In genomic region chr10:62038609-62039190, GRCh38 we compare ENCODE assay signal across 1 cellular context.
TF ChIP-seq lines count a peak whose summit lies in the region.

No MANE protein-coding gene starts in this region.

TF ChIP-seq in K562, 482 proteins besides CTCF, POLR2A, EP300 and RAD21 (continued from another document and continues in another):
- TF ChIP-seq RERE (CRISPR knock-in tag; IDR thresholded peaks at IDR 0.05; ENCODE audit: borderline replicate concordance) (no peak), GATA2 (CRISPR knock-in tag; IDR thresholded peaks at IDR 0.05) (peak; percentile 72), HDAC1 (IDR thresholded peaks at IDR 0.05) (no peak), ZNF232 (CRISPR knock-in tag; IDR thresholded peaks at IDR 0.05) (no peak), SRF (CRISPR knock-in tag; IDR thresholded peaks at IDR 0.05) (peak in 1 of 2 experiments; percentile 87; a peak in 2 of 4 replicates), ZKSCAN3 (CRISPR knock-in tag; IDR thresholded peaks at IDR 0.05) (no peak), FOSL1 (tag; conservative IDR thresholded peaks at IDR 0.05) (peak; percentile 26; the same call in 1 of the 2 replicates), KDM4B (IDR thresholded peaks at IDR 0.05; ENCODE audit: borderline replicate concordance in 2 of 2, low read depth in 1 of 2) (no peak), HOMEZ (CRISPR knock-in tag; IDR thresholded peaks at IDR 0.05) (no peak), MAZ (CRISPR knock-in tag; conservative IDR thresholded peaks at IDR 0.05 in 1 of 2, IDR thresholded peaks at IDR 0.05 in 1 of 2) (peak in 1 of 2 experiments; percentile 55; a peak in 1 of 4 replicates), EGR1 (conservative IDR thresholded peaks at IDR 0.05) (no peak), FOXP1 (CRISPR knock-in tag; IDR thresholded peaks at IDR 0.05) (no peak), STAT6 (CRISPR knock-in tag; IDR thresholded peaks at IDR 0.05) (no peak), ZNF134 (CRISPR knock-in tag; conservative IDR thresholded peaks at IDR 0.05) (no peak), HNRNPLL (IDR thresholded peaks at IDR 0.05; ENCODE audit: low read depth, low read length, poor library complexity, severe bottlenecking) (no peak), GABPB1 (CRISPR knock-in tag; IDR thresholded peaks at IDR 0.05) (no peak), ATF4 (CRISPR knock-in tag; IDR thresholded peaks at IDR 0.05) (0 out of 2 replicates have a peak, but pooled peaks have one; percentile 10), SMC3 (conservative IDR thresholded peaks at IDR 0.05; ENCODE audit: insufficient read depth, low read depth, low read length) (peak; percentile 75), SPI1 (IDR thresholded peaks at IDR 0.05; ENCODE audit: borderline replicate concordance, low read depth, low read length) (no peak), GTF2F1 (IDR thresholded peaks at IDR 0.05; ENCODE audit: low read depth, low read length) (no peak), RBM22 (IDR thresholded peaks at IDR 0.05; ENCODE audit: low read depth, low read length, poor library complexity, severe bottlenecking) (no peak), ZNF324 (CRISPR knock-in tag; IDR thresholded peaks at IDR 0.05) (no peak), ZBTB8A (IDR thresholded peaks at IDR 0.05; ENCODE audit: partially characterized antibody) (no peak), JUNB (CRISPR knock-in tag; conservative IDR thresholded peaks at IDR 0.05) (no peak), ZNF384 (IDR thresholded peaks at IDR 0.05; ENCODE audit: low read depth, low read length) (peak; percentile 26; the same call in 1 of the 2 replicates), NCOA4 (IDR thresholded peaks at IDR 0.05; ENCODE audit: partially characterized antibody) (no peak), ARID2 (IDR thresholded peaks at IDR 0.05) (0 out of 2 replicates have a peak, but pooled peaks have one; percentile 49), SOX6 (IDR thresholded peaks at IDR 0.05) (peak; percentile 32; the same call in 1 of the 2 replicates), HDAC8 (tag; IDR thresholded peaks at IDR 0.05) (no peak), AFF1 (IDR thresholded peaks at IDR 0.05; ENCODE audit: low read depth in 1 of 2, partially characterized antibody in 2 of 2) (no peak), DEAF1 (CRISPR knock-in tag; IDR thresholded peaks at IDR 0.05) (peak; percentile 57), ZBTB2 (IDR thresholded peaks at IDR 0.05) (no peak), BRD9 (IDR thresholded peaks at IDR 0.05; ENCODE audit: low read depth, partially characterized antibody) (no peak), PHF21A (IDR thresholded peaks at IDR 0.05; ENCODE audit: borderline replicate concordance, low read depth) (no peak), CHAMP1 (IDR thresholded peaks at IDR 0.05) (no peak), RBM14 (IDR thresholded peaks at IDR 0.05; ENCODE audit: borderline replicate concordance, insufficient read depth, low read depth, low read length) (no peak), ZNF395 (CRISPR knock-in tag; IDR thresholded peaks at IDR 0.05) (no peak), GATAD2B (IDR thresholded peaks at IDR 0.05; ENCODE audit: borderline replicate concordance) (no peak)
